Comparison of ENCODE assay signal across 8 cellular contexts in genomic region chr1:174999926-175000696, GRCh38. TPM values are rescaled to one million over a fixed set of nuclear protein-coding genes. Genes with fewer than 3 reads are reported as not detected.
A peak's percentile ranks its signal among the peaks of the same experiment; 100 is the strongest.
DNase-seq lines count a peak whose midpoint lies in the region; ATAC-seq and TF ChIP-seq lines count a peak whose summit lies in the region.

A gene with protein sequence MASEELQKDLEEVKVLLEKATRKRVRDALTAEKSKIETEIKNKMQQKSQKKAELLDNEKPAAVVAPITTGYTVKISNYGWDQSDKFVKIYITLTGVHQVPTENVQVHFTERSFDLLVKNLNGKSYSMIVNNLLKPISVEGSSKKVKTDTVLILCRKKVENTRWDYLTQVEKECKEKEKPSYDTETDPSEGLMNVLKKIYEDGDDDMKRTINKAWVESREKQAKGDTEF (plus strand): TSS chr1:174999947. CDS start chr1:175000181, 234 bp downstream.

- intact Hi-C loops in body of pancreas (cut with DNase I): no loop called here

- H3K4me3 ChIP-seq in RWPE2 (ENCODE audit: severe bottlenecking) (peak within 1 kb of the TSS; percentile 52), body of pancreas (peak within 1 kb of the TSS; percentile 47 to 75), iPS-20b (ENCODE audit: low read length) (peak within 1 kb of the TSS; percentile 91), skeletal muscle tissue (ENCODE audit: low read length in 3 of 3) (peak within 1 kb of the TSS; percentile 89 to 97 (median 92))

- peak; percentile 43 for DNase-seq in AG20443 (ENCODE audit: low spot score)
- peak; percentile 55 for DNase-seq in RWPE2 (ENCODE audit: low spot score)
- peak in 2 of 4 donors; percentile 40 to 49 for DNase-seq in body of pancreas

- peak; percentile 47 for TF ChIP-seq POLR2A in GM18526 (IDR thresholded peaks at IDR 0.05; ENCODE audit: extremely low read depth, insufficient read length)
- TF ChIP-seq POLR2A in body of pancreas (IDR thresholded peaks at IDR 0.05): peak in 1 of 3 donors; percentile 6

- peaks cover 9% of the 10 kb centered on the region for H3K4me1 ChIP-seq in RWPE2 (ENCODE audit: insufficient read depth, poor library complexity, severe bottlenecking)
- peaks cover 41% of the 10 kb centered on the region for H3K4me1 ChIP-seq in body of pancreas
- peaks cover 12% of the 10 kb centered on the region for H3K4me1 ChIP-seq in iPS-20b (ENCODE audit: insufficient read depth, low read length)
- peaks cover 8 to 23% (median 20%) of the 10 kb centered on the region in 3 donors for H3K4me1 ChIP-seq in skeletal muscle tissue (ENCODE audit: control insufficient read depth in 3 of 3, insufficient read depth in 3 of 3, low read length in 3 of 3)

- no peaks in the 10 kb centered on the region for H3K9me3 ChIP-seq in RWPE2 (ENCODE audit: severe bottlenecking)
- H3K9me3 ChIP-seq in body of pancreas: no peaks in the 10 kb centered on the region
- no peaks in the 10 kb centered on the region for H3K9me3 ChIP-seq in iPS-20b (ENCODE audit: insufficient read depth, low read depth, low read length)
- H3K9me3 ChIP-seq in skeletal muscle tissue (ENCODE audit: control insufficient read depth in 3 of 3, low read length in 3 of 3): no peaks in the 10 kb centered on the region

- H3K36me3 ChIP-seq in RWPE2 (ENCODE audit: low read depth) (peaks cover 11% of the 10 kb centered on the region), body of pancreas (replicated peaks in 1 of 2; ENCODE audit: insufficient read depth in 1 of 2, low read depth in 2 of 2) (no peaks in the 10 kb centered on the region), iPS-20b (ENCODE audit: insufficient read depth, low read depth, low read length) (peaks cover 9% of the 10 kb centered on the region), skeletal muscle tissue (ENCODE audit: control insufficient read depth in 3 of 3, insufficient read depth in 3 of 3, low read length in 3 of 3) (peaks cover 0 to 3% (median 0%) of the 10 kb centered on the region in 3 donors)

- TF ChIP-seq CTCF in RWPE2 (IDR thresholded peaks at IDR 0.05; ENCODE audit: poor library complexity, severe bottlenecking) (no peak), body of pancreas (IDR thresholded peaks at IDR 0.05) (peak in 3 of 7 experiments; percentile 3 to 11 (median 10))

- ATAC-seq in HG03432 (IDR thresholded peaks at IDR 0.05; ENCODE audit: unreplicated experiment) (peak; percentile 12), RWPE2 (ENCODE audit: low read depth) (peak; percentile 11; the same call in 2 of the 3 replicates), body of pancreas (peak; percentile 1), HG03521 (IDR thresholded peaks at IDR 0.05; ENCODE audit: unreplicated experiment) (no peak)

- H3K27me3 ChIP-seq in RWPE2 (ENCODE audit: insufficient read depth, poor library complexity, severe bottlenecking) (no peaks in the 10 kb centered on the region), body of pancreas (no peaks in the 10 kb centered on the region), iPS-20b (ENCODE audit: insufficient read depth, low read length) (no peaks in the 10 kb centered on the region), skeletal muscle tissue (ENCODE audit: control insufficient read depth in 3 of 3, insufficient read depth in 3 of 3, low read length in 3 of 3) (no peaks in the 10 kb centered on the region)

- 0 to 1% methylated on average over 31 to 71 of the region's 71 CpGs for WGBS in body of pancreas, 2 donors

- H3K9ac ChIP-seq in iPS-20b (ENCODE audit: low read depth, low read length) (peak within 1 kb of the TSS; percentile 98), skeletal muscle tissue (ENCODE audit: low read depth in 1 of 3, low read length in 3 of 3) (peak within 1 kb of the TSS; percentile 92 to 100 (median 95))

- H3K27ac ChIP-seq in RWPE2 (ENCODE audit: poor library complexity, severe bottlenecking) (peak within 1 kb of the TSS; percentile 81), body of pancreas (peak within 1 kb of the TSS; percentile 96 to 99 (median 96)), iPS-20b (ENCODE audit: low read length) (peak within 1 kb of the TSS; percentile 98), skeletal muscle tissue (ENCODE audit: low read depth, low read length) (peak within 1 kb of the TSS; percentile 99)

RNA-seq across cellular contexts. Expression of the gene that starts here (rescaled TPM):
- total RNA-seq in body of pancreas: 10 to 100 TPM; 43.5 to 86.9 TPM
- 136 TPM for total RNA-seq in skeletal muscle tissue
